In genomic region chr5:142025637-142026036, GRCh38 we compare ENCODE assay signal across 8 cellular contexts. TPM values are rescaled to one million over a fixed set of nuclear protein-coding genes. Genes with fewer than 3 reads are reported as not detected.
DNase-seq lines count a peak whose midpoint lies in the region; ATAC-seq and TF ChIP-seq lines count a peak whose summit lies in the region.
"Had no signal": no experiment of that assay in that cellular context is flagged by ENCODE, and none has a peak within 500 bp of the region (broad histone marks: within the 10 kb centered on the region; RNA-seq: fewer than 3 reads in every experiment).

No MANE protein-coding gene starts in this region.

- WGBS in sigmoid colon, 2 donors = 77 to 81% methylated on average over 8 of the region's 8 CpGs

- H3K36me3 ChIP-seq in HEK293 (ENCODE audit: control insufficient read depth in 2 of 2, insufficient read depth in 1 of 2, low read length in 2 of 2) = no peaks in the 10 kb centered on the region
- no peaks in the 10 kb centered on the region for H3K36me3 ChIP-seq in RWPE2 (ENCODE audit: low read depth)
- H3K36me3 ChIP-seq in sigmoid colon = no peaks in the 10 kb centered on the region
- H3K36me3 ChIP-seq: esophagus squamous epithelium had no signal

- DNase-seq in RWPE2 (ENCODE audit: low spot score) = no peak
- no peak for DNase-seq in epithelial cell of proximal tubule (ENCODE audit: low read depth)
- DNase-seq in sigmoid colon = no peak
- DNase-seq in RPMI8226 = no peak
- no peak for DNase-seq in NCI-H345 treated with DMSO at 0.1 percent for 48 hours (lab: John Stamatoyannopoulos, UW; ENCODE audit: unreplicated experiment)

- intact Hi-C loops in sigmoid colon (cut with DNase I) = no loop called here

- no peaks in the 10 kb centered on the region for H3K9me3 ChIP-seq in HEK293 (ENCODE audit: control insufficient read depth, insufficient read depth, low read depth, low read length)
- no peaks in the 10 kb centered on the region for H3K9me3 ChIP-seq in RWPE2 (ENCODE audit: severe bottlenecking)
- no peaks in the 10 kb centered on the region for H3K9me3 ChIP-seq in sigmoid colon

- no peak overlapping the region for H3K4me3 ChIP-seq in HEK293 (ENCODE audit: low read depth, low read length)
- no peak overlapping the region for H3K4me3 ChIP-seq in RWPE2 (ENCODE audit: severe bottlenecking)
- peak overlapping the region; percentile 53 for H3K4me3 ChIP-seq in epithelial cell of proximal tubule (ENCODE audit: low read depth, low read length)
- H3K4me3 ChIP-seq in sigmoid colon = peak overlapping the region in 2 of 4 donors; percentile 50 to 53

- no peaks in the 10 kb centered on the region for H3K27me3 ChIP-seq in RWPE2 (ENCODE audit: insufficient read depth, poor library complexity, severe bottlenecking)
- H3K27me3 ChIP-seq in sigmoid colon = no peaks in the 10 kb centered on the region
- H3K27me3 ChIP-seq: esophagus squamous epithelium had no signal

- TF ChIP-seq CTCF in HEK293 (tag by site-specific recombination; IDR thresholded peaks at IDR 0.05) = no peak
- TF ChIP-seq CTCF in RWPE2 (IDR thresholded peaks at IDR 0.05; ENCODE audit: poor library complexity, severe bottlenecking) = no peak
- no peak for TF ChIP-seq CTCF in epithelial cell of proximal tubule (conservative IDR thresholded peaks at IDR 0.05; ENCODE audit: low read depth, low read length)
- no peak for TF ChIP-seq CTCF in sigmoid colon (IDR thresholded peaks at IDR 0.05)

- no peak for TF ChIP-seq POLR2A in sigmoid colon (IDR thresholded peaks at IDR 0.05)

- ATAC-seq in RWPE2 (ENCODE audit: low read depth) = no peak
- ATAC-seq in GM18867 (IDR thresholded peaks at IDR 0.05; ENCODE audit: unreplicated experiment) = no peak

- TF ChIP-seq EP300 in sigmoid colon (IDR thresholded peaks at IDR 0.05) = no peak

- POLR2A ChIA-PET in HEK293 (lab: Yijun Ruan, JAX) = interaction anchor here (1.8 kb wide), 1 partner anchor 13 kb away, joined by 6 read pairs; the partner anchor contains the start of gene GNPDA1

- H3K4me1 ChIP-seq in HEK293 (ENCODE audit: control insufficient read depth, insufficient read depth, low read length) (0 out of 2 replicates have a peak, but pooled peaks cover 3% of the 10 kb centered on the region), RWPE2 (ENCODE audit: insufficient read depth, poor library complexity, severe bottlenecking) (peaks cover 13% of the 10 kb centered on the region), sigmoid colon (peaks cover 0 to 5% (median 2%) of the 10 kb centered on the region in 4 donors)

- CTCF ChIA-PET in HEK293 (lab: Yijun Ruan, JAX) = interaction anchor here (0.7 to 1.4 kb wide), 2 partner anchors 11 to 79 kb away, joined by 3 read pairs; no protein-coding TSS in a partner anchor

- no peak overlapping the region for H3K27ac ChIP-seq in HEK293 (ENCODE audit: extremely low read depth, low read depth, low read length)
- H3K27ac ChIP-seq in RWPE2 (ENCODE audit: poor library complexity, severe bottlenecking) = peak overlapping the region; percentile 63
- H3K27ac ChIP-seq in sigmoid colon = peak overlapping the region; percentile 78 to 90 (median 85)

TF ChIP-seq in HEK293, 187 proteins besides CTCF, POLR2A, EP300 and RAD21:
- TF ChIP-seq SP7 (tag by site-specific recombination; IDR thresholded peaks at IDR 0.05) = no peak
- TF ChIP-seq ZNF792 (tag by site-specific recombination; IDR thresholded peaks at IDR 0.05) = no peak
- peak; percentile 77 for TF ChIP-seq ZNF146 (tag by site-specific recombination; IDR thresholded peaks at IDR 0.05)

RNA-seq across cellular contexts. Expression of gene GNPDA1, which starts 12.8 kb away (rescaled TPM):
- total RNA-seq in epithelial cell of proximal tubule (50.7 and 79.1 TPM in 2 replicates), sigmoid colon (10 to 100 TPM; 23.0 to 58.1 (median 27.7) TPM)
- polyA plus RNA-seq in sigmoid colon = 10 to 100 TPM; 18.6 to 26.6 (median 19.3) TPM

RNA-seq across cellular contexts. Expression of gene RNF14, which starts 56.7 kb away (rescaled TPM):
- 50.9 and 58.4 TPM in 2 replicates for total RNA-seq in epithelial cell of proximal tubule
- total RNA-seq in sigmoid colon = 10 to 100 TPM; 30.7 to 70.1 (median 53.5) TPM
- 10 to 100 TPM; 31.5 to 43.2 (median 42.6) TPM for polyA plus RNA-seq in sigmoid colon
